ENCODE assay signal across 37 cellular contexts in genomic region chr6:93568169-93568568, GRCh38.
"Had no signal": no experiment of that assay in that cellular context is flagged by ENCODE, and none has a peak within 500 bp of the region (broad histone marks: within the 10 kb centered on the region; RNA-seq: fewer than 3 reads in every experiment).

No MANE protein-coding gene starts in this region.

- H3K27me3 Mint-ChIP-seq: activated B cell treated with CpG ODN at 0.5 μM for 24 hours; activated CD4-positive, alpha-beta memory T cell treated with anti-CD3 and anti-CD28 coated beads, Interleukin-2, amount 10 ng/mL, durations not matched to agents 7 days and 5 days; activated CD8-positive, alpha-beta memory T cell treated with anti-CD3 and anti-CD28 coated beads, Interleukin-2, amount 10 ng/mL, durations not matched to agents 7 days and 5 days; activated naive CD8-positive, alpha-beta T cell treated with anti-CD3 and anti-CD28 coated beads for 36 hours; activated T-helper 17 cell treated with anti-CD3 and anti-CD28 coated beads, Interleukin-2, amount 50 U/mL, for 72 hours had no signal

- H3K27me3 ChIP-seq: ascending aorta, cardiac muscle cell had no signal

- ATAC-seq: activated CD8-positive, alpha-beta memory T cell treated with anti-CD3 and anti-CD28 coated beads, Interleukin-2, amount 10 ng/mL, durations not matched to agents 7 days and 5 days; activated T-cell treated with anti-CD3 and anti-CD28 coated beads, Interleukin-2, amount 50 U/mL, for 72 hours; activated T-helper 17 cell treated with anti-CD3 and anti-CD28 coated beads, Interleukin-2, amount 50 U/mL, for 72 hours had no signal

- H3K4me1 Mint-ChIP-seq: activated B cell treated with CpG ODN at 0.5 μM for 24 hours; activated CD4-positive, alpha-beta memory T cell treated with anti-CD3 and anti-CD28 coated beads, Interleukin-2, amount 10 ng/mL, durations not matched to agents 7 days and 5 days; activated CD8-positive, alpha-beta memory T cell treated with anti-CD3 and anti-CD28 coated beads, Interleukin-2, amount 10 ng/mL, durations not matched to agents 7 days and 5 days; activated naive CD8-positive, alpha-beta T cell treated with anti-CD3 and anti-CD28 coated beads for 36 hours; activated T-helper 17 cell treated with anti-CD3 and anti-CD28 coated beads, Interleukin-2, amount 50 U/mL, for 72 hours had no signal

- H3K27ac ChIP-seq: ascending aorta, cardiac muscle cell, PC-9, VCaP had no signal

- H3K4me1 ChIP-seq: ascending aorta had no signal

- DNase-seq: activated B cell treated with CpG ODN at 0.5 μM for 24 hours; activated CD4-positive, alpha-beta memory T cell treated with anti-CD3 and anti-CD28 coated beads, Interleukin-2, amount 10 ng/mL, durations not matched to agents 7 days and 5 days; activated CD4-positive, alpha-beta T cell treated with anti-CD3 and anti-CD28 coated beads for 1 hour; activated CD4-positive, alpha-beta T cell treated with anti-CD3 and anti-CD28 coated beads for 48 hours; activated CD8-positive, alpha-beta memory T cell treated with anti-CD3 and anti-CD28 coated beads for 24 hours; activated CD8-positive, alpha-beta memory T cell treated with anti-CD3 and anti-CD28 coated beads, Interleukin-2, amount 10 ng/mL, durations not matched to agents 7 days and 5 days; activated CD8-positive, alpha-beta memory T cell treated with anti-CD3 and anti-CD28 coated beads, Interleukin-2, amount 50 U/mL, for 48 hours; activated effector memory CD4-positive, alpha-beta T cell treated with anti-CD3 and anti-CD28 coated beads, Interleukin-2, amount 50 U/mL, for 16 hours; activated naive CD4-positive, alpha-beta T cell; activated naive CD4-positive, alpha-beta T cell treated with anti-CD3 and anti-CD28 coated beads, Interleukin-2, amount 50 U/mL, for 16 hours; activated naive CD8-positive, alpha-beta T cell treated with anti-CD3 and anti-CD28 coated beads for 36 hours; activated T-cell treated with anti-CD3 and anti-CD28 coated beads, Interleukin-2, amount 50 U/mL, for 72 hours; amygdala; Kasumi-1; KG1; MM.1S; MV-4-11; NCI-H1092; NCI-H1436 treated with DMSO at 0.1 percent for 48 hours; NCI-H187; NCI-H2029 treated with DMSO at 0.1 percent for 48 hours; NCI-H2107; NCI-H2171; NCI-H510A; NCI-H526; NCI-H748 treated with DMSO at 0.1 percent for 48 hours; NK-92 treated with Interleukin-12 subunit alpha and Interleukin-12 subunit beta, amount 100 ng/mL, for 24 hours; PC-9; Right ventricle myocardium superior; SW 1271; T-helper 1 cell; T-helper 2 cell; T-helper 9 cell had no signal

- H3K27ac Mint-ChIP-seq: activated B cell treated with CpG ODN at 0.5 μM for 24 hours; activated CD4-positive, alpha-beta memory T cell treated with anti-CD3 and anti-CD28 coated beads, Interleukin-2, amount 10 ng/mL, durations not matched to agents 7 days and 5 days; activated CD8-positive, alpha-beta memory T cell treated with anti-CD3 and anti-CD28 coated beads, Interleukin-2, amount 10 ng/mL, durations not matched to agents 7 days and 5 days; activated naive CD8-positive, alpha-beta T cell treated with anti-CD3 and anti-CD28 coated beads for 36 hours; activated T-cell treated with anti-CD3 and anti-CD28 coated beads, Interleukin-2, amount 50 U/mL, for 72 hours; activated T-helper 17 cell treated with anti-CD3 and anti-CD28 coated beads, Interleukin-2, amount 50 U/mL, for 72 hours had no signal

- H3K36me3 Mint-ChIP-seq: activated CD8-positive, alpha-beta memory T cell treated with anti-CD3 and anti-CD28 coated beads, Interleukin-2, amount 10 ng/mL, durations not matched to agents 7 days and 5 days; activated naive CD8-positive, alpha-beta T cell treated with anti-CD3 and anti-CD28 coated beads for 36 hours had no signal

- H3K4me3 Mint-ChIP-seq: activated B cell treated with CpG ODN at 0.5 μM for 24 hours; activated CD4-positive, alpha-beta memory T cell treated with anti-CD3 and anti-CD28 coated beads, Interleukin-2, amount 10 ng/mL, durations not matched to agents 7 days and 5 days; activated CD8-positive, alpha-beta memory T cell treated with anti-CD3 and anti-CD28 coated beads, Interleukin-2, amount 10 ng/mL, durations not matched to agents 7 days and 5 days; activated naive CD8-positive, alpha-beta T cell treated with anti-CD3 and anti-CD28 coated beads for 36 hours; activated T-cell treated with anti-CD3 and anti-CD28 coated beads, Interleukin-2, amount 50 U/mL, for 72 hours; activated T-helper 17 cell treated with anti-CD3 and anti-CD28 coated beads, Interleukin-2, amount 50 U/mL, for 72 hours had no signal

- H3K4me3 ChIP-seq: ascending aorta, cardiac muscle cell, PC-9 had no signal

- H3K9me3 Mint-ChIP-seq: activated T-helper 17 cell treated with anti-CD3 and anti-CD28 coated beads, Interleukin-2, amount 50 U/mL, for 72 hours had no signal

- H3K9me3 ChIP-seq: ascending aorta had no signal

- H3K36me3 ChIP-seq: ascending aorta, cardiac muscle cell had no signal
